Comparison of ENCODE assay signal across 9 cellular contexts in genomic region chr12:60196366-60196765, GRCh38.
"Had no signal": no experiment of that assay in that cellular context is flagged by ENCODE, and none has a peak within 500 bp of the region (broad histone marks: within the 10 kb centered on the region; RNA-seq: fewer than 3 reads in every experiment).

No MANE protein-coding gene starts in this region.

- H3K27ac ChIP-seq: HL-60 had no signal

- H3K9me3 ChIP-seq: HAP-1 had no signal

- H3K4me3 ChIP-seq: HAP-1, K562 had no signal

- H3K9me3 Mint-ChIP-seq: HFFc6 had no signal

- H3K36me3 ChIP-seq: HAP-1 had no signal

- H3K4me3 Mint-ChIP-seq: HFFc6 had no signal

- DNase-seq: GOT3, H7, HFFc6, KG1 had no signal

- H3K27ac Mint-ChIP-seq: HFFc6 had no signal

- ATAC-seq: HCT116, HepG2 had no signal
